1 cellular context compared by ENCODE assay signal in the genomic region with DNA sequence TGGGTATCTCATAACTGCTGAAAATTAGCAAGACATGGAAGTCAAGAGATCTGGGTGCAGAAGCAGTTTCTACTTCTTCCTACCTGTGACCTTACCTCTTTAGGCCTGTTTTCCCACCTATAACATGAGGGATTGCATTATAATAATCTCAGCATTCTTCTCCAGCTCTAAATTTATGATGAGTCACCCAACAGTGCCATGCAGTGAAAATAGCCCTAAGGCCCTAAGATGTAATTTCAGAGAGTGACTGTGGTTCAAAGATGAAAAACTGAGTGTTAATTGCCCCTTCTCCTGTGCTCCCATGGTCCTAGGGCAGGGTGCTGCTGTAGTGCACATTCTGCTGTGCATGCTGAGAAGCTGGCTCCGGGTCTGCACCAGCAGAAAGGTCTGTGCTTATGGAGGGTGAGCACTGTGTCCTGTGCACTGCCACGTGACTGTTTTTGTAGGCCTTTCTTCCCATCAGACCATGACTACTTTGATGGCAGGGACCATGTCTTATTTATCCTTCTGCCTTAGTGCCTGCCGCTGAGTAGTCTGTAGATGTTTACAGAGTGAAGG.
TF ChIP-seq lines count a peak whose summit lies in the region.

No MANE protein-coding gene starts in this region.

TF ChIP-seq in HepG2, 621 proteins besides CTCF, POLR2A, EP300 and RAD21:
- TF ChIP-seq FOXA1 (IDR thresholded peaks at IDR 0.05), result no peak
- peak; percentile 33; the same call in 1 of the 2 replicates for TF ChIP-seq FOXA1 (CRISPR knock-in tag; IDR thresholded peaks at IDR 0.05)
- TF ChIP-seq NFE2 (CRISPR knock-in tag; IDR thresholded peaks at IDR 0.05), result no peak
- TF ChIP-seq ZNF687 (CRISPR knock-in tag; IDR thresholded peaks at IDR 0.05), result peak; percentile 39; the same call in 1 of the 2 replicates
- TF ChIP-seq MXI1 (IDR thresholded peaks at IDR 0.05; ENCODE audit: borderline replicate concordance, low read depth, low read length), result no peak
- 0 out of 2 replicates have a peak, but pooled peaks have one; percentile 24 for TF ChIP-seq ZFX (CRISPR knock-in tag; IDR thresholded peaks at IDR 0.05; ENCODE audit: low read depth)
- TF ChIP-seq MLLT10 (CRISPR knock-in tag; IDR thresholded peaks at IDR 0.05), result no peak
- TF ChIP-seq MAFK (conservative IDR thresholded peaks at IDR 0.05 in 1 of 2, IDR thresholded peaks at IDR 0.05 in 1 of 2; ENCODE audit: low read length in 2 of 2), result 0 out of 4 replicates have a peak, but pooled peaks of 1 of the 2 experiments have one; percentile 18
- no peak for TF ChIP-seq ZBTB14 (CRISPR knock-in tag; IDR thresholded peaks at IDR 0.05)
- TF ChIP-seq, protein P1, sequence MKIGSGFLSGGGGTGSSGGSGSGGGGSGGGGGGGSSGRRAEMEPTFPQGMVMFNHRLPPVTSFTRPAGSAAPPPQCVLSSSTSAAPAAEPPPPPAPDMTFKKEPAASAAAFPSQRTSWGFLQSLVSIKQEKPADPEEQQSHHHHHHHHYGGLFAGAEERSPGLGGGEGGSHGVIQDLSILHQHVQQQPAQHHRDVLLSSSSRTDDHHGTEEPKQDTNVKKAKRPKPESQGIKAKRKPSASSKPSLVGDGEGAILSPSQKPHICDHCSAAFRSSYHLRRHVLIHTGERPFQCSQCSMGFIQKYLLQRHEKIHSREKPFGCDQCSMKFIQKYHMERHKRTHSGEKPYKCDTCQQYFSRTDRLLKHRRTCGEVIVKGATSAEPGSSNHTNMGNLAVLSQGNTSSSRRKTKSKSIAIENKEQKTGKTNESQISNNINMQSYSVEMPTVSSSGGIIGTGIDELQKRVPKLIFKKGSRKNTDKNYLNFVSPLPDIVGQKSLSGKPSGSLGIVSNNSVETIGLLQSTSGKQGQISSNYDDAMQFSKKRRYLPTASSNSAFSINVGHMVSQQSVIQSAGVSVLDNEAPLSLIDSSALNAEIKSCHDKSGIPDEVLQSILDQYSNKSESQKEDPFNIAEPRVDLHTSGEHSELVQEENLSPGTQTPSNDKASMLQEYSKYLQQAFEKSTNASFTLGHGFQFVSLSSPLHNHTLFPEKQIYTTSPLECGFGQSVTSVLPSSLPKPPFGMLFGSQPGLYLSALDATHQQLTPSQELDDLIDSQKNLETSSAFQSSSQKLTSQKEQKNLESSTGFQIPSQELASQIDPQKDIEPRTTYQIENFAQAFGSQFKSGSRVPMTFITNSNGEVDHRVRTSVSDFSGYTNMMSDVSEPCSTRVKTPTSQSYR (CRISPR knock-in tag; IDR thresholded peaks at IDR 0.05; ENCODE audit: borderline replicate concordance), result no peak
- no peak for TF ChIP-seq U2AF2 (IDR thresholded peaks at IDR 0.05; ENCODE audit: low read depth, low read length)
- TF ChIP-seq ZNF691 (CRISPR knock-in tag; IDR thresholded peaks at IDR 0.05; ENCODE audit: borderline replicate concordance, low read depth), result peak; percentile 93
- peak; percentile 21; the same call in 1 of the 2 replicates for TF ChIP-seq FOXA3 (CRISPR knock-in tag; IDR thresholded peaks at IDR 0.05)
- peak; percentile 82 for TF ChIP-seq NFE2L2 (IDR thresholded peaks at IDR 0.05; ENCODE audit: low read length)
- TF ChIP-seq ZNF260 (CRISPR knock-in tag; IDR thresholded peaks at IDR 0.05; ENCODE audit: borderline replicate concordance, low read depth), result no peak
- no peak for TF ChIP-seq SMC3 (IDR thresholded peaks at IDR 0.05; ENCODE audit: low read length)
- TF ChIP-seq ZNF382 (CRISPR knock-in tag; IDR thresholded peaks at IDR 0.05; ENCODE audit: borderline replicate concordance), result no peak
TF ChIP-seq in HepG2: peak in this region for 7.
